ENCODE assay signal across 3 cellular contexts in genomic region chr2:74555610-74556103, GRCh38.
TF ChIP-seq lines count a peak whose summit lies in the region.

No MANE protein-coding gene starts in this region.

TF ChIP-seq in SK-N-SH, 30 proteins besides CTCF, POLR2A, EP300 and RAD21:
- no peak for TF ChIP-seq ELF1 (IDR thresholded peaks at IDR 0.05)
- TF ChIP-seq YY1 (IDR thresholded peaks at IDR 0.05; ENCODE audit: low read depth): no peak
- TF ChIP-seq GABPA (IDR thresholded peaks at IDR 0.05; ENCODE audit: low read depth): no peak
- TF ChIP-seq POLR2AphosphoS5 (IDR thresholded peaks at IDR 0.05; ENCODE audit: low read depth, low read length): no peak
- no peak for TF ChIP-seq FOSL2 (IDR thresholded peaks at IDR 0.05; ENCODE audit: borderline replicate concordance, low read depth)
- no peak for TF ChIP-seq TCF12 (IDR thresholded peaks at IDR 0.05)
- no peak for TF ChIP-seq TEAD4 (IDR thresholded peaks at IDR 0.05; ENCODE audit: borderline replicate concordance, insufficient read depth)
- TF ChIP-seq RCOR1 (IDR thresholded peaks at IDR 0.05; ENCODE audit: low read length): no peak
- no peak for TF ChIP-seq REST (IDR thresholded peaks at IDR 0.05; ENCODE audit: low read depth, low read length)
- no peak for TF ChIP-seq JUND (IDR thresholded peaks at IDR 0.05)
- no peak for TF ChIP-seq USF2 (IDR thresholded peaks at IDR 0.05; ENCODE audit: borderline replicate concordance, low read depth, low read length)
- TF ChIP-seq EZH2phosphoT487 (IDR thresholded peaks at IDR 0.05; ENCODE audit: borderline replicate concordance, low read depth): no peak
- no peak for TF ChIP-seq NFIC (IDR thresholded peaks at IDR 0.05; ENCODE audit: borderline replicate concordance)
- TF ChIP-seq MEF2A (IDR thresholded peaks at IDR 0.05; ENCODE audit: borderline replicate concordance, low read depth): no peak
- TF ChIP-seq TAF1 (IDR thresholded peaks at IDR 0.05; ENCODE audit: borderline replicate concordance, low read depth, low read length): no peak
- no peak for TF ChIP-seq FOXM1 (IDR thresholded peaks at IDR 0.05; ENCODE audit: low read depth)
- no peak for TF ChIP-seq SMC3 (IDR thresholded peaks at IDR 0.05; ENCODE audit: low read depth, low read length)

TF ChIP-seq in SK-N-SH treated with all-trans-retinoic acid at 6 μM for 48 hours, 23 proteins besides CTCF, POLR2A, EP300 and RAD21 (continues in another document):
- TF ChIP-seq ZC3H10 (CRISPR knock-in tag; IDR thresholded peaks at IDR 0.05) (no peak), CSDC2 (CRISPR knock-in tag; IDR thresholded peaks at IDR 0.05) (no peak), GLIS3 (CRISPR knock-in tag; IDR thresholded peaks at IDR 0.05) (no peak), ISL1 (CRISPR knock-in tag; IDR thresholded peaks at IDR 0.05) (no peak), ZNF565 (CRISPR knock-in tag; conservative IDR thresholded peaks at IDR 0.05; ENCODE audit: low read depth) (no peak), TOX (CRISPR knock-in tag; IDR thresholded peaks at IDR 0.05; ENCODE audit: borderline replicate concordance) (no peak), TSHZ2 (CRISPR knock-in tag; IDR thresholded peaks at IDR 0.05) (no peak), CSRNP3 (CRISPR knock-in tag; IDR thresholded peaks at IDR 0.05) (no peak), CREB5 (CRISPR knock-in tag; IDR thresholded peaks at IDR 0.05; ENCODE audit: low read depth) (no peak), ZFP30 (CRISPR knock-in tag; IDR thresholded peaks at IDR 0.05) (no peak), TCF4 (CRISPR knock-in tag; IDR thresholded peaks at IDR 0.05; ENCODE audit: borderline replicate concordance) (no peak), PATZ1 (CRISPR knock-in tag; IDR thresholded peaks at IDR 0.05; ENCODE audit: borderline replicate concordance) (no peak), ARNTL (CRISPR knock-in tag; IDR thresholded peaks at IDR 0.05; ENCODE audit: borderline replicate concordance, low read depth) (no peak), SNAI2 (CRISPR knock-in tag; IDR thresholded peaks at IDR 0.05) (no peak), ESRRG (CRISPR knock-in tag; IDR thresholded peaks at IDR 0.05) (no peak)

TF ChIP-seq in HepG2, 621 proteins besides CTCF, POLR2A, EP300 and RAD21:
- TF ChIP-seq NFKB2 (CRISPR knock-in tag; IDR thresholded peaks at IDR 0.05; ENCODE audit: borderline replicate concordance) (no peak), ZNF260 (CRISPR knock-in tag; IDR thresholded peaks at IDR 0.05; ENCODE audit: borderline replicate concordance, low read depth) (no peak), ZSCAN29 (CRISPR knock-in tag; conservative IDR thresholded peaks at IDR 0.05) (no peak), MYC (CRISPR knock-in tag; IDR thresholded peaks at IDR 0.05; ENCODE audit: borderline replicate concordance) (no peak), ZNF879 (CRISPR knock-in tag; IDR thresholded peaks at IDR 0.05) (no peak), SRY (CRISPR knock-in tag; IDR thresholded peaks at IDR 0.05) (no peak), DNMT1 (CRISPR knock-in tag; IDR thresholded peaks at IDR 0.05) (no peak), U2AF1 (optimal IDR thresholded peaks at IDR 0.05; ENCODE audit: low read depth, low read length) (no peak), TOPORS (CRISPR knock-in tag; IDR thresholded peaks at IDR 0.05) (no peak), MTA3 (CRISPR knock-in tag; IDR thresholded peaks at IDR 0.05) (no peak), ZNF687 (CRISPR knock-in tag; IDR thresholded peaks at IDR 0.05) (no peak)
